ENCODE assay signal across 1 cellular context in genomic region chr7:116030626-116031276, GRCh38.
TF ChIP-seq lines count a peak whose summit lies in the region.

Gene TFEC (minus strand): TSS chr7:116030763. CDS start chr7:115984441, 46,322 bp downstream.

TF ChIP-seq in IMR-90, 13 proteins besides CTCF, POLR2A, EP300 and RAD21:
- TF ChIP-seq CEBPB (IDR thresholded peaks at IDR 0.05; ENCODE audit: low read depth, low read length) (peak; percentile 59), SMC3 (IDR thresholded peaks at IDR 0.05; ENCODE audit: low read depth, low read length) (no peak)
